ENCODE assay signal across 1 cellular context in the genomic region with DNA sequence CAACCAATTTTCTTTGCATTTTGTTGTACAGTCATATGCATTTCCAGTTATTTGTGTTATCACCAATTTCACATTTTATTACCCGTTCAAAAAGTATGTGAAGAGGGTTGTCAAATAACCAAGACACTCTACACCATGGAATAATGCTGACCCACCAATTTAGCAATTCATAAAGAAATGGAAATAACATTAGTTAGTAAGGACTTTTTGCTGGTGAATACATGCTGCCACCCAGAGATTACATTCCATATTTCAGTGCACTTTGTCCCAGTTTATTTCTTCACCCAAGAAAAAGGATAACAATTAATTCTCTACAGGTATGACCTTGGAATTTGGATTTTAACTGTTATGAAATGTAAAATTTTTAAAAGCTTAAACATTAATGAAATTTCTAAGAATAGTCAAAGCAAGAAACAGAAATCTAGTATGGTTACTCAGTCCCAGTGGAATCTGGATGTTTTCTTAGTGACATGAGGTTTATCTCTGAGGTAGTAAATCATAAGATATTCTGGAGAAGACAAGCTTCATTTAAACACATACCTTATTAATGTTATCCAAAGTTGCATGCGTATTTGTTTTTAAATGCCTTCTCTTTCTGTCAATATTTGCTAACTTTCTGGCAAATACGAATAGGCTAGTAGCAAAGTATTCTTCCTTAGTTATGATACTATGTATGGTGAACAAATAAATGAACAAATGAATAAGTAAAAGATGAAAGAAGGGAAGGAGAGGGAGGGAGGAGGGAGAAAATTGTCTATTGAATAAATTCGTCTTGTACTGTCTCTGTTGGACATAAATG.
TF ChIP-seq lines count a peak whose summit lies in the region.

No MANE protein-coding gene starts in this region.

TF ChIP-seq in HepG2, 621 proteins besides CTCF, POLR2A, EP300 and RAD21 (continued from another document):
- no peak for TF ChIP-seq CCAR2 (optimal IDR thresholded peaks at IDR 0.05; ENCODE audit: low read depth, low read length)
- no peak for TF ChIP-seq SMARCC2 (IDR thresholded peaks at IDR 0.05)
- TF ChIP-seq KLF16 (CRISPR knock-in tag; IDR thresholded peaks at IDR 0.05): no peak
- TF ChIP-seq PRPF4 (IDR thresholded peaks at IDR 0.05; ENCODE audit: low read depth, low read length, poor library complexity, severe bottlenecking): no peak
